11 cellular contexts compared by ENCODE assay signal in the genomic region with DNA sequence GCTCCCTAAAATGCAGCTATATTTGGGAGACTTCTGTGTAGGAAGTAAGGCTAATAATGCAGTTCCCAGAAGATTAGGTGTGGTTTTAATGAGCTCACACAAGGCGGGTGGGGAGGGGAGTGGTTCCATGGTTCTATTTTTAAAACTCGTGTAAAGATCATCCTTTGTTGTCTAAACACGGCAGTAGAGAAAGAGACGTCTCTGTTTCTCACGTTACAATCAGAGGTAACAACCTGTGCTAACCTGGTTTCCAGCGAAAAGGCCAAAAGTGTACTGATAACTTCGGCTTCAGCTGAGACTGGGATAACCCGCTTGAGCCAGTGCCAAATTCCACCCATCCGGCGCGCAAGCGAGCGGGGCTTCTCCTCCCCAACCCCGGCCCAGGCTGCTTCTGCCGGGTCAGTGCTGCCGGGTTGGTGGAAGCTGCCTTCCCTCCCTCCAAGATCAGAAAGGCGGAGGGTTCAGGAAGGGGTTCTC. TPM values are rescaled to one million over a fixed set of nuclear protein-coding genes. Genes with fewer than 3 reads are reported as not detected.
DNase-seq lines count a peak whose midpoint lies in the region; ATAC-seq and TF ChIP-seq lines count a peak whose summit lies in the region.
"Had no signal": no experiment of that assay in that cellular context is flagged by ENCODE, and none has a peak within 500 bp of the region (broad histone marks: within the 10 kb centered on the region; RNA-seq: fewer than 3 reads in every experiment).

No MANE protein-coding gene starts in this region.

- WGBS in urinary bladder = 25% methylated on average over 17 of the region's 17 CpGs

- peak overlapping the region; percentile 14 for H3K27ac Mint-ChIP-seq in activated CD8-positive, alpha-beta memory T cell treated with anti-CD3 and anti-CD28 coated beads, Interleukin-2, amount 10 ng/mL, durations not matched to agents 7 days and 5 days

- no peaks in the 10 kb centered on the region for H3K27me3 ChIP-seq in MM.1S (replicated peaks; ENCODE audit: insufficient read depth, low read length)

- H3K4me3 ChIP-seq in choroid plexus epithelial cell (ENCODE audit: low read depth, low read length) = no peak overlapping the region
- H3K4me3 ChIP-seq in urinary bladder (ENCODE audit: low read depth, low read length) = no peak overlapping the region
- H3K4me3 ChIP-seq in MM.1S (ENCODE audit: low read length) = no peak overlapping the region

- DNase-seq in activated CD8-positive, alpha-beta memory T cell treated with anti-CD3 and anti-CD28 coated beads, Interleukin-2, amount 10 ng/mL, durations not matched to agents 7 days and 5 days = no peak
- DNase-seq in activated CD8-positive, alpha-beta memory T cell treated with anti-CD3 and anti-CD28 coated beads, Interleukin-2, amount 50 U/mL, for 48 hours = no peak
- peak; percentile 21 for DNase-seq in choroid plexus epithelial cell (ENCODE audit: low read depth)
- peak; percentile 73 for DNase-seq in myocyte (ENCODE audit: low read depth)
- no peak for DNase-seq in DMS153 treated with DMSO at 0.1 percent for 48 hours (lab: John Stamatoyannopoulos, UW; ENCODE audit: unreplicated experiment)
- DNase-seq in Kasumi-1 (lab: John Stamatoyannopoulos, UW) = no peak
- DNase-seq in MM.1S = no peak
- DNase-seq: naive thymus-derived CD8-positive, alpha-beta T cell; substantia nigra; SW 1271 had no signal

- H3K9me3 ChIP-seq in MM.1S (replicated peaks; ENCODE audit: insufficient read depth, low read length) = no peaks in the 10 kb centered on the region

- H3K36me3 ChIP-seq in urinary bladder (ENCODE audit: insufficient read depth) (no peaks in the 10 kb centered on the region), MM.1S (replicated peaks; ENCODE audit: insufficient read depth, low read length) (no peaks in the 10 kb centered on the region)

- H3F3A ChIP-seq in MM.1S (ENCODE audit: insufficient read depth, low read length) = peaks cover 29% of the 10 kb centered on the region

- peaks cover 16% of the 10 kb centered on the region for H3K79me2 ChIP-seq in MM.1S (ENCODE audit: low read length)

- H4K20me1 ChIP-seq in MM.1S (ENCODE audit: insufficient read depth, low read length) = no peaks in the 10 kb centered on the region

- H3K4me1 Mint-ChIP-seq in activated CD8-positive, alpha-beta memory T cell treated with anti-CD3 and anti-CD28 coated beads, Interleukin-2, amount 10 ng/mL, durations not matched to agents 7 days and 5 days = peaks cover 45% of the 10 kb centered on the region

- no peaks in the 10 kb centered on the region for H3K9me2 ChIP-seq in MM.1S (replicated peaks; ENCODE audit: insufficient read depth, low read length)

- H3K4me1 ChIP-seq in urinary bladder (ENCODE audit: insufficient read depth) = peaks cover 1% of the 10 kb centered on the region
- H3K4me1 ChIP-seq in MM.1S (ENCODE audit: low read length) = peaks cover 10% of the 10 kb centered on the region

- H3K36me3 Mint-ChIP-seq in activated CD8-positive, alpha-beta memory T cell treated with anti-CD3 and anti-CD28 coated beads, Interleukin-2, amount 10 ng/mL, durations not matched to agents 7 days and 5 days = peaks cover 16% of the 10 kb centered on the region
- H3K36me3 Mint-ChIP-seq: naive thymus-derived CD8-positive, alpha-beta T cell had no signal

- TF ChIP-seq CTCF in choroid plexus epithelial cell (conservative IDR thresholded peaks at IDR 0.05; ENCODE audit: low read depth, low read length) = no peak
- TF ChIP-seq CTCF in MM.1S (IDR thresholded peaks at IDR 0.05; ENCODE audit: low read length) = no peak

- no peak overlapping the region for H3K9ac ChIP-seq in MM.1S (ENCODE audit: low read length)

- H3K4me3 Mint-ChIP-seq in activated CD8-positive, alpha-beta memory T cell treated with anti-CD3 and anti-CD28 coated beads, Interleukin-2, amount 10 ng/mL, durations not matched to agents 7 days and 5 days = no peak overlapping the region

- H3K27ac ChIP-seq in urinary bladder (ENCODE audit: low read depth) (peak overlapping the region; percentile 60), MM.1S (ENCODE audit: low read length) (no peak overlapping the region)

- no peak overlapping the region for H2AFZ ChIP-seq in MM.1S (ENCODE audit: low read length)

- no peaks in the 10 kb centered on the region for H3K9me3 Mint-ChIP-seq in activated CD8-positive, alpha-beta memory T cell treated with anti-CD3 and anti-CD28 coated beads, Interleukin-2, amount 10 ng/mL, durations not matched to agents 7 days and 5 days (ENCODE audit: low read depth)
- H3K9me3 Mint-ChIP-seq: naive thymus-derived CD8-positive, alpha-beta T cell had no signal

- H3K4me2 ChIP-seq in MM.1S (ENCODE audit: low read depth, low read length) = no peak overlapping the region

- H3K27me3 Mint-ChIP-seq in activated CD8-positive, alpha-beta memory T cell treated with anti-CD3 and anti-CD28 coated beads, Interleukin-2, amount 10 ng/mL, durations not matched to agents 7 days and 5 days = no peaks in the 10 kb centered on the region
- H3K27me3 Mint-ChIP-seq: naive thymus-derived CD8-positive, alpha-beta T cell had no signal

- no peak for ATAC-seq in activated CD8-positive, alpha-beta memory T cell treated with anti-CD3 and anti-CD28 coated beads, Interleukin-2, amount 10 ng/mL, durations not matched to agents 7 days and 5 days
- ATAC-seq: naive thymus-derived CD8-positive, alpha-beta T cell had no signal

- CTCF ChIA-PET in activated CD8-positive, alpha-beta memory T cell treated with anti-CD3 and anti-CD28 coated beads, Interleukin-2, amount 10 ng/mL, durations not matched to agents 7 days and 5 days (lab: Charles Lee) = interaction anchor here (1.0 to 11.3 kb wide), 3 partner anchors 13 to 99 kb away, joined by 3 to 119 read pairs (median 3); no protein-coding TSS in a partner anchor

RNA-seq across cellular contexts. Expression of a gene that starts 2.5 kb away (rescaled TPM):
- total RNA-seq in activated CD8-positive, alpha-beta memory T cell treated with anti-CD3 and anti-CD28 coated beads, Interleukin-2, amount 10 ng/mL, durations not matched to agents 7 days and 5 days = 10 to 100 TPM; 54.5 to 56.8 TPM
- total RNA-seq in myocyte = 2.9 and 7.2 TPM in 2 replicates
- 1.5 TPM for polyA plus RNA-seq in myocyte (2012)
- 16.5 TPM for total RNA-seq in urinary bladder
- polyA plus RNA-seq in urinary bladder = 19.6 TPM

Comparison
In these comparisons a context has a peak if more than half of its experiments do, and no peak if none do; other contexts are left out.
1. DNase-seq: peak in choroid plexus epithelial cell (single experiment) and myocyte (single experiment); none in activated CD8-positive, alpha-beta memory T cell treated with anti-CD3 and anti-CD28 coated beads, Interleukin-2, amount 10 ng/mL, durations not matched to agents 7 days and 5 days (single experiment), activated CD8-positive, alpha-beta memory T cell treated with anti-CD3 and anti-CD28 coated beads, Interleukin-2, amount 50 U/mL, for 48 hours (single experiment), DMS153 treated with DMSO at 0.1 percent for 48 hours (single experiment), Kasumi-1 (0 of 2) and MM.1S (single experiment).